Comparison of ENCODE assay signal across 1 cellular context in the genomic region with DNA sequence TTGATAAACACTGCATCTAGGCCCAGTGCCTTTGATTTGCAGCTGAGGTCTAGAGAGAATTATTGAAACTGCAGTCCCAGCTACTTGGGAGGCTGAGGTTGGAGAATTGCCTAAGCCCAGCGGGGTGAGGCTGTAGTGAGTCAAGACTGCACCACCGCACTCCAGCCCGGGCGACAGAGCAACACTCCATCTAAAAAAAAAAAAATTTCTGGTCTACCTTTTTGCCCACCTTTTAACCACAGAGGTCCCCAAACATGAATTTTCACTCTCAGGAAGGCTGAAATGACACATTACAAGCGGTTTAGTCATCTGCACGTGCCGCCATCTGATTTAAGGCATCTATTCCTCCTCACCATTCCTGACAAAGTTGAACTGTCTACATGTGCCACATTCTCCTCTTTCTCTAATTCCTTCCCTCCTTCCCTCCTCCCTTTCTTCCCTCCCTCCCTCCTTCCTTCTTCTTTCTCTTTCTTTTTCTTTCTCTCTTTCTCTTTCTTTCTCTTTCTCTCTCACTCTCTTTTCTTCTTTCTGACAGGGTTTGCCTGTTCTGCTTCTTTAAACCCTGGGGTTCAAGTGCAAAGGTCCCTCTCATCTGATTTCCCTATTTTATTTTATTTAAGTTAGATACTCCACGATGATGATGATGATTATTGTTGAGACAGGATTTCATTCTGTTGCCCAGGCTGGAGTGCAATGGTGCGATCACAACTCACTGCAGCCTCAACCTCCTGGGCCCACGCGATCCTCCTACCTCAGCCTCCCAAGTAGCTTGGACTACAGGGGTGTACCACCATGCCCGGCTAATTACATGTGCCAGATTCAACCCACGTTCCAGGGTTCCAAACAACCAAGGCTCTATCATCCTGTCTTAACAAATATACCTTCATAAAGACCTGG.
A peak's percentile ranks its signal among the peaks of the same experiment; 100 is the strongest.
TF ChIP-seq lines count a peak whose summit lies in the region.

No MANE protein-coding gene starts in this region.

TF ChIP-seq in GM12878, 131 proteins besides CTCF, POLR2A, EP300 and RAD21 (continued from another document):
- TF ChIP-seq CREB1 (IDR thresholded peaks at IDR 0.05; ENCODE audit: low read depth), result no peak
- no peak for TF ChIP-seq E2F4 (IDR thresholded peaks at IDR 0.05; ENCODE audit: low read depth, low read length)
- no peak for TF ChIP-seq CBX5 (IDR thresholded peaks at IDR 0.05; ENCODE audit: low read depth)
- TF ChIP-seq ASH2L (IDR thresholded peaks at IDR 0.05; ENCODE audit: borderline replicate concordance, low read depth), result no peak
- no peak for TF ChIP-seq BACH1 (IDR thresholded peaks at IDR 0.05; ENCODE audit: borderline replicate concordance)
- TF ChIP-seq ESRRA (IDR thresholded peaks at IDR 0.05; ENCODE audit: low read length), result no peak
- peak; percentile 70 for TF ChIP-seq JUNB (IDR thresholded peaks at IDR 0.05)
- no peak for TF ChIP-seq ATF3 (IDR thresholded peaks at IDR 0.05; ENCODE audit: borderline replicate concordance, extremely low read depth, low read depth, low read length)
- peak; percentile 87 to 88; a peak in 3 of 4 replicates for TF ChIP-seq BHLHE40 (IDR thresholded peaks at IDR 0.05; ENCODE audit: borderline replicate concordance in 1 of 2, low read depth in 2 of 2, low read length in 1 of 2)
- no peak for TF ChIP-seq HDGF (IDR thresholded peaks at IDR 0.05)
- TF ChIP-seq BMI1 (IDR thresholded peaks at IDR 0.05; ENCODE audit: borderline replicate concordance), result no peak
- no peak for TF ChIP-seq ZBTB4 (CRISPR knock-in tag; IDR thresholded peaks at IDR 0.05)
- TF ChIP-seq PML (IDR thresholded peaks at IDR 0.05; ENCODE audit: low read length), result no peak
- no peak for TF ChIP-seq SREBF1 (IDR thresholded peaks at IDR 0.05; ENCODE audit: low read length)
- no peak for TF ChIP-seq ZZZ3 (IDR thresholded peaks at IDR 0.05; ENCODE audit: control insufficient read depth, insufficient read length, low read depth)
- no peak for TF ChIP-seq NR2C2 (IDR thresholded peaks at IDR 0.05; ENCODE audit: borderline replicate concordance, control insufficient read depth, insufficient read length, low read depth)
- TF ChIP-seq, protein P1, sequence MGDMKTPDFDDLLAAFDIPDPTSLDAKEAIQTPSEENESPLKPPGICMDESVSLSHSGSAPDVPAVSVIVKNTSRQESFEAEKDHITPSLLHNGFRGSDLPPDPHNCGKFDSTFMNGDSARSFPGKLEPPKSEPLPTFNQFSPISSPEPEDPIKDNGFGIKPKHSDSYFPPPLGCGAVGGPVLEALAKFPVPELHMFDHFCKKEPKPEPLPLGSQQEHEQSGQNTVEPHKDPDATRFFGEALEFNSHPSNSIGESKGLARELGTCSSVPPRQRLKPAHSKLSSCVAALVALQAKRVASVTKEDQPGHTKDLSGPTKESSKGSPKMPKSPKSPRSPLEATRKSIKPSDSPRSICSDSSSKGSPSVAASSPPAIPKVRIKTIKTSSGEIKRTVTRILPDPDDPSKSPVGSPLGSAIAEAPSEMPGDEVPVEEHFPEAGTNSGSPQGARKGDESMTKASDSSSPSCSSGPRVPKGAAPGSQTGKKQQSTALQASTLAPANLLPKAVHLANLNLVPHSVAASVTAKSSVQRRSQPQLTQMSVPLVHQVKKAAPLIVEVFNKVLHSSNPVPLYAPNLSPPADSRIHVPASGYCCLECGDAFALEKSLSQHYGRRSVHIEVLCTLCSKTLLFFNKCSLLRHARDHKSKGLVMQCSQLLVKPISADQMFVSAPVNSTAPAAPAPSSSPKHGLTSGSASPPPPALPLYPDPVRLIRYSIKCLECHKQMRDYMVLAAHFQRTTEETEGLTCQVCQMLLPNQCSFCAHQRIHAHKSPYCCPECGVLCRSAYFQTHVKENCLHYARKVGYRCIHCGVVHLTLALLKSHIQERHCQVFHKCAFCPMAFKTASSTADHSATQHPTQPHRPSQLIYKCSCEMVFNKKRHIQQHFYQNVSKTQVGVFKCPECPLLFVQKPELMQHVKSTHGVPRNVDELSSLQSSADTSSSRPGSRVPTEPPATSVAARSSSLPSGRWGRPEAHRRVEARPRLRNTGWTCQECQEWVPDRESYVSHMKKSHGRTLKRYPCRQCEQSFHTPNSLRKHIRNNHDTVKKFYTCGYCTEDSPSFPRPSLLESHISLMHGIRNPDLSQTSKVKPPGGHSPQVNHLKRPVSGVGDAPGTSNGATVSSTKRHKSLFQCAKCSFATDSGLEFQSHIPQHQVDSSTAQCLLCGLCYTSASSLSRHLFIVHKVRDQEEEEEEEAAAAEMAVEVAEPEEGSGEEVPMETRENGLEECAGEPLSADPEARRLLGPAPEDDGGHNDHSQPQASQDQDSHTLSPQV (IDR thresholded peaks at IDR 0.05), result no peak
- TF ChIP-seq PAX8 (IDR thresholded peaks at IDR 0.05), result no peak
- TF ChIP-seq TCF12 (IDR thresholded peaks at IDR 0.05; ENCODE audit: low read depth, low read length), result no peak
- TF ChIP-seq IKZF1 (conservative IDR thresholded peaks at IDR 0.05), result no peak
- 0 out of 2 replicates have a peak, but pooled peaks have one; percentile 19 for TF ChIP-seq MTA2 (IDR thresholded peaks at IDR 0.05; ENCODE audit: low read depth)
- peak; percentile 30; the same call in 1 of the 2 replicates for TF ChIP-seq PAX5 (IDR thresholded peaks at IDR 0.05; ENCODE audit: borderline replicate concordance, low read depth, low read length)
- no peak for TF ChIP-seq KDM1A (IDR thresholded peaks at IDR 0.05; ENCODE audit: borderline replicate concordance)
- TF ChIP-seq STAT1 (conservative IDR thresholded peaks at IDR 0.05), result no peak
- TF ChIP-seq, protein P2, sequence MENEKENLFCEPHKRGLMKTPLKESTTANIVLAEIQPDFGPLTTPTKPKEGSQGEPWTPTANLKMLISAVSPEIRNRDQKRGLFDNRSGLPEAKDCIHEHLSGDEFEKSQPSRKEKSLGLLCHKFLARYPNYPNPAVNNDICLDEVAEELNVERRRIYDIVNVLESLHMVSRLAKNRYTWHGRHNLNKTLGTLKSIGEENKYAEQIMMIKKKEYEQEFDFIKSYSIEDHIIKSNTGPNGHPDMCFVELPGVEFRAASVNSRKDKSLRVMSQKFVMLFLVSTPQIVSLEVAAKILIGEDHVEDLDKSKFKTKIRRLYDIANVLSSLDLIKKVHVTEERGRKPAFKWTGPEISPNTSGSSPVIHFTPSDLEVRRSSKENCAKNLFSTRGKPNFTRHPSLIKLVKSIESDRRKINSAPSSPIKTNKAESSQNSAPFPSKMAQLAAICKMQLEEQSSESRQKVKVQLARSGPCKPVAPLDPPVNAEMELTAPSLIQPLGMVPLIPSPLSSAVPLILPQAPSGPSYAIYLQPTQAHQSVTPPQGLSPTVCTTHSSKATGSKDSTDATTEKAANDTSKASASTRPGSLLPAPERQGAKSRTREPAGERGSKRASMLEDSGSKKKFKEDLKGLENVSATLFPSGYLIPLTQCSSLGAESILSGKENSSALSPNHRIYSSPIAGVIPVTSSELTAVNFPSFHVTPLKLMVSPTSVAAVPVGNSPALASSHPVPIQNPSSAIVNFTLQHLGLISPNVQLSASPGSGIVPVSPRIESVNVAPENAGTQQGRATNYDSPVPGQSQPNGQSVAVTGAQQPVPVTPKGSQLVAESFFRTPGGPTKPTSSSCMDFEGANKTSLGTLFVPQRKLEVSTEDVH (IDR thresholded peaks at IDR 0.05; ENCODE audit: low read depth, partially characterized antibody), result no peak
- no peak for TF ChIP-seq NR2C1 (IDR thresholded peaks at IDR 0.05)
- no peak for TF ChIP-seq TBL1XR1 (IDR thresholded peaks at IDR 0.05; ENCODE audit: low read depth, low read length)
- no peak for TF ChIP-seq NFXL1 (IDR thresholded peaks at IDR 0.05; ENCODE audit: borderline replicate concordance)
- no peak for TF ChIP-seq MXI1 (IDR thresholded peaks at IDR 0.05; ENCODE audit: low read depth, low read length)
- no peak; the same call in 1 of the 2 replicates for TF ChIP-seq ATF2 (IDR thresholded peaks at IDR 0.05; ENCODE audit: low read length)
- TF ChIP-seq SMARCA5 (IDR thresholded peaks at IDR 0.05), result no peak
- TF ChIP-seq MEF2B (IDR thresholded peaks at IDR 0.05; ENCODE audit: partially characterized antibody, poor library complexity, severe bottlenecking), result no peak
- no peak for TF ChIP-seq ATF7 (IDR thresholded peaks at IDR 0.05; ENCODE audit: low read depth)
- TF ChIP-seq TCF7 (IDR thresholded peaks at IDR 0.05; ENCODE audit: borderline replicate concordance), result no peak
